ENCODE assay signal across 2 cellular contexts in genomic region chr14:33098016-33098415, GRCh38.
TF ChIP-seq lines count a peak whose summit lies in the region.

No MANE protein-coding gene starts in this region.

TF ChIP-seq in HepG2, 621 proteins besides CTCF, POLR2A, EP300 and RAD21 (continued from another document):
- TF ChIP-seq ATF7 (IDR thresholded peaks at IDR 0.05), result no peak
- TF ChIP-seq ATF7 (CRISPR knock-in tag; IDR thresholded peaks at IDR 0.05), result no peak
- TF ChIP-seq, protein P1, sequence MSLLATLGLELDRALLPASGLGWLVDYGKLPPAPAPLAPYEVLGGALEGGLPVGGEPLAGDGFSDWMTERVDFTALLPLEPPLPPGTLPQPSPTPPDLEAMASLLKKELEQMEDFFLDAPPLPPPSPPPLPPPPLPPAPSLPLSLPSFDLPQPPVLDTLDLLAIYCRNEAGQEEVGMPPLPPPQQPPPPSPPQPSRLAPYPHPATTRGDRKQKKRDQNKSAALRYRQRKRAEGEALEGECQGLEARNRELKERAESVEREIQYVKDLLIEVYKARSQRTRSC (CRISPR knock-in tag; IDR thresholded peaks at IDR 0.05; ENCODE audit: low read depth), result no peak
- TF ChIP-seq, protein P2, sequence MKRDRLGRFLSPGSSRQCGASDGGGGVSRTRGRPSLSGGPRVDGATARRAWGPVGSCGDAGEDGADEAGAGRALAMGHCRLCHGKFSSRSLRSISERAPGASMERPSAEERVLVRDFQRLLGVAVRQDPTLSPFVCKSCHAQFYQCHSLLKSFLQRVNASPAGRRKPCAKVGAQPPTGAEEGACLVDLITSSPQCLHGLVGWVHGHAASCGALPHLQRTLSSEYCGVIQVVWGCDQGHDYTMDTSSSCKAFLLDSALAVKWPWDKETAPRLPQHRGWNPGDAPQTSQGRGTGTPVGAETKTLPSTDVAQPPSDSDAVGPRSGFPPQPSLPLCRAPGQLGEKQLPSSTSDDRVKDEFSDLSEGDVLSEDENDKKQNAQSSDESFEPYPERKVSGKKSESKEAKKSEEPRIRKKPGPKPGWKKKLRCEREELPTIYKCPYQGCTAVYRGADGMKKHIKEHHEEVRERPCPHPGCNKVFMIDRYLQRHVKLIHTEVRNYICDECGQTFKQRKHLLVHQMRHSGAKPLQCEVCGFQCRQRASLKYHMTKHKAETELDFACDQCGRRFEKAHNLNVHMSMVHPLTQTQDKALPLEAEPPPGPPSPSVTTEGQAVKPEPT (CRISPR knock-in tag; IDR thresholded peaks at IDR 0.05; ENCODE audit: low read depth), result no peak
- no peak for TF ChIP-seq ZNF468 (CRISPR knock-in tag; IDR thresholded peaks at IDR 0.05)
- TF ChIP-seq MAFK (conservative IDR thresholded peaks at IDR 0.05 in 1 of 2, IDR thresholded peaks at IDR 0.05 in 1 of 2; ENCODE audit: low read length in 2 of 2), result peak; percentile 87 to 94
- 0 out of 2 replicates have a peak, but pooled peaks have one; percentile 33 for TF ChIP-seq CREB1 (IDR thresholded peaks at IDR 0.05)
- no peak for TF ChIP-seq CREB1 (CRISPR knock-in tag; IDR thresholded peaks at IDR 0.05)
- no peak for TF ChIP-seq ZNF24 (IDR thresholded peaks at IDR 0.05)
- TF ChIP-seq MAFF (IDR thresholded peaks at IDR 0.05; ENCODE audit: low read depth, low read length), result peak; percentile 87
- TF ChIP-seq HDAC1 (CRISPR knock-in tag; IDR thresholded peaks at IDR 0.05), result no peak

TF ChIP-seq in A549, 52 proteins besides CTCF, POLR2A, EP300 and RAD21 (continued from another document):
- TF ChIP-seq, protein P3, sequence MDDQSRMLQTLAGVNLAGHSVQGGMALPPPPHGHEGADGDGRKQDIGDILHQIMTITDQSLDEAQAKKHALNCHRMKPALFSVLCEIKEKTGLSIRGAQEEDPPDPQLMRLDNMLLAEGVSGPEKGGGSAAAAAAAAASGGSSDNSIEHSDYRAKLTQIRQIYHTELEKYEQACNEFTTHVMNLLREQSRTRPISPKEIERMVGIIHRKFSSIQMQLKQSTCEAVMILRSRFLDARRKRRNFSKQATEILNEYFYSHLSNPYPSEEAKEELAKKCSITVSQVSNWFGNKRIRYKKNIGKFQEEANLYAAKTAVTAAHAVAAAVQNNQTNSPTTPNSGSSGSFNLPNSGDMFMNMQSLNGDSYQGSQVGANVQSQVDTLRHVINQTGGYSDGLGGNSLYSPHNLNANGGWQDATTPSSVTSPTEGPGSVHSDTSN (IDR thresholded peaks at IDR 0.05), result no peak
